ENCODE assay signal across 8 cellular contexts in genomic region chrX:118495958-118496762, GRCh38. TPM values are rescaled to one million over a fixed set of nuclear protein-coding genes. Genes with fewer than 3 reads are reported as not detected.
DNase-seq lines count a peak whose midpoint lies in the region; ATAC-seq and TF ChIP-seq lines count a peak whose summit lies in the region.

No MANE protein-coding gene starts in this region.

- H3K4me2 ChIP-seq in osteoblast (ENCODE audit: insufficient read depth, low read length), result peak overlapping the region; percentile 83

- no peaks in the 10 kb centered on the region for H3K36me3 ChIP-seq in osteoblast (ENCODE audit: insufficient read depth, low read length)
- no peaks in the 10 kb centered on the region for H3K36me3 ChIP-seq in tibial artery

- DNase-seq in NCI-H524 (lab: John Stamatoyannopoulos, UW) (peak; percentile 4 to 21), NCI-H524 treated with DMSO at 0.1 percent for 48 hours (lab: John Stamatoyannopoulos, UW) (no peak), NOMO-1 (lab: John Stamatoyannopoulos, UW; ENCODE audit: unreplicated experiment in 2 of 2) (peak; percentile 25 to 41), activated T-cell treated with anti-CD3 and anti-CD28 coated beads for 1 hour (ENCODE audit: low read depth) (peak; percentile 61), fibroblast of the aortic adventitia (ENCODE audit: low read depth) (no peak), osteoblast (ENCODE audit: insufficient read length, low spot score, missing footprints) (peak; percentile 76), tibial artery (peak; percentile 54 to 75)

- peaks cover 16% of the 10 kb centered on the region for H3K79me2 ChIP-seq in osteoblast (ENCODE audit: insufficient read depth, low read length)

- H3K4me1 ChIP-seq in osteoblast (ENCODE audit: insufficient read depth, low read length) (no peaks in the 10 kb centered on the region), tibial artery (peaks cover 0 to 29% (median 3%) of the 10 kb centered on the region in 4 donors)

- no peaks in the 10 kb centered on the region for H4K20me1 ChIP-seq in osteoblast (ENCODE audit: insufficient read depth, low read length)

- no peak for TF ChIP-seq CTCF in fibroblast of the aortic adventitia (IDR thresholded peaks at IDR 0.05; ENCODE audit: insufficient read depth, low read length)
- TF ChIP-seq CTCF in osteoblast (IDR thresholded peaks at IDR 0.05; ENCODE audit: extremely low read depth, low read depth, low read length), result no peak
- no peak for TF ChIP-seq CTCF in tibial artery (IDR thresholded peaks at IDR 0.05)

- H3K9me3 ChIP-seq in osteoblast (ENCODE audit: low read depth, low read length) (no peaks in the 10 kb centered on the region), tibial artery (no peaks in the 10 kb centered on the region)

- H3K27me3 ChIP-seq in osteoblast (ENCODE audit: insufficient read depth, low read length) (no peaks in the 10 kb centered on the region), tibial artery (no peaks in the 10 kb centered on the region)

- H3K27ac ChIP-seq in osteoblast (ENCODE audit: low read depth, low read length) (no peak overlapping the region), tibial artery (peak overlapping the region; percentile 92 to 95)

- H2AFZ ChIP-seq in osteoblast (ENCODE audit: low read length), result peak overlapping the region; percentile 80

- ATAC-seq in HG03060 (IDR thresholded peaks at IDR 0.05; ENCODE audit: low read depth, unreplicated experiment), result peak; percentile 61

- intact Hi-C loops in tibial artery (cut with DNase I; ENCODE audit: low total_unique reads), result no loop called here

- peak overlapping the region; percentile 84 for H3K4me3 ChIP-seq in fibroblast of the aortic adventitia (ENCODE audit: low read depth, low read length)
- H3K4me3 ChIP-seq in osteoblast (ENCODE audit: insufficient read depth, low read length), result peak overlapping the region; percentile 78
- peak overlapping the region; percentile 92 to 93 for H3K4me3 ChIP-seq in tibial artery

RNA-seq across cellular contexts. Expression of gene DOCK11, which starts 0.5 kb away (rescaled TPM):
- total RNA-seq in fibroblast of the aortic adventitia (ENCODE audit: low replicate concordance), result 34.8 and 60.8 TPM in 2 replicates
- total RNA-seq in osteoblast, result 26.4 and 29.5 TPM in 2 replicates

Comparison
In these comparisons a context has a peak if more than half of its experiments do, and no peak if none do; other contexts are left out.
1. DNase-seq: peak in NCI-H524 (2 of 2), NOMO-1 (2 of 2), activated T-cell treated with anti-CD3 and anti-CD28 coated beads for 1 hour (single experiment), osteoblast (single experiment) and tibial artery (2 of 2); none in NCI-H524 treated with DMSO at 0.1 percent for 48 hours (single experiment) and fibroblast of the aortic adventitia (single experiment).
2. Peak in every context shown above with its lines, with median percentiles within 50 percentile points of each other: H3K4me3 ChIP-seq.